ENCODE assay signal across 8 cellular contexts in the genomic region with DNA sequence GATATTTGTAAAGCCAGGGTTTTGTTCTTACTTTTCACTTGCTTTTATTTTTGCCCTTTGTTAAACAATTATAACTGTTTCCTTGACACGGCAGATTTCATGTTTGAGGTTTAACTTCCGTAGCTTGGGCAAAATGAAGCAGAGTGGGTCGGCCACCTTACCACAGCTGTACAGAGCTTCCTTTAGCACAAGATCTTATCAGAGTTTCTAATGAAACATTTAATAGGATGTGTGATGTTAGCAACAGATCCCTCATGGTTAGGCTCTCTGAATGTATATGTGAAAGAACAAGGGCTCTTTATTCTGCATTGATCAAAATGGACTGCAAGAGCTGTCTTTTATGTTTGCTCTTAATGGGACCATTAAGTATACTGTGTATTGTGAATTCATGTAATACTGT. TPM values are rescaled to one million over a fixed set of nuclear protein-coding genes. Genes with fewer than 3 reads are reported as not detected.
DNase-seq lines count a peak whose midpoint lies in the region; ATAC-seq and TF ChIP-seq lines count a peak whose summit lies in the region.

No MANE protein-coding gene starts in this region.

- peaks cover 51% of the 10 kb centered on the region for H3K4me1 Mint-ChIP-seq in activated CD8-positive, alpha-beta T cell treated with anti-CD3 and anti-CD28 coated beads for 36 hours (ENCODE audit: low read depth)

- POLR2A ChIA-PET in activated CD8-positive, alpha-beta T cell treated with anti-CD3 and anti-CD28 coated beads for 36 hours (lab: Charles Lee), result interaction anchor here (0.6 to 3.7 kb wide), 4 partner anchors 9 to 97 kb away, joined by 3 to 25 read pairs (median 9); partner anchors contain the start of gene RNF125

- peaks cover 46% of the 10 kb centered on the region for H3K36me3 Mint-ChIP-seq in activated CD8-positive, alpha-beta T cell treated with anti-CD3 and anti-CD28 coated beads for 36 hours (ENCODE audit: low read depth)

- peak; percentile 69 for ATAC-seq in GM19395 (IDR thresholded peaks at IDR 0.05; ENCODE audit: unreplicated experiment)
- ATAC-seq in HG03432 (IDR thresholded peaks at IDR 0.05; ENCODE audit: unreplicated experiment), result peak; percentile 82
- ATAC-seq in activated CD8-positive, alpha-beta T cell treated with anti-CD3 and anti-CD28 coated beads for 36 hours, result peak; percentile 92
- no peak for ATAC-seq in GM19452 (IDR thresholded peaks at IDR 0.05; ENCODE audit: unreplicated experiment)
- ATAC-seq in HG02885 (IDR thresholded peaks at IDR 0.05; ENCODE audit: poor library complexity, unreplicated experiment), result no peak

- DNase-seq in activated CD8-positive, alpha-beta T cell treated with anti-CD3 and anti-CD28 coated beads for 36 hours, result peak; percentile 75
- DNase-seq in stimulated activated CD4-positive, alpha-beta T cell treated with anti-CD3 and anti-CD28 coated beads, Interleukin-4, amount 100 ng/mL, for 4 hours, result peak; percentile 22 to 45
- DNase-seq in NCI-H526 treated with DMSO at 0.1 percent for 48 hours (lab: John Stamatoyannopoulos, UW) (no peak), cardiac septum (ENCODE audit: low spot score) (no peak)

- CTCF ChIA-PET in activated CD8-positive, alpha-beta T cell treated with anti-CD3 and anti-CD28 coated beads for 36 hours (lab: Charles Lee), result interaction anchor here (1.0 to 1.5 kb wide), 3 partner anchors 15 to 21 kb away, joined by 3 to 6 read pairs (median 3); no protein-coding TSS in a partner anchor

- no peak for TF ChIP-seq CTCF in activated CD8-positive, alpha-beta T cell treated with anti-CD3 and anti-CD28 coated beads for 36 hours (IDR thresholded peaks at IDR 0.05)

- H3K9me3 Mint-ChIP-seq in activated CD8-positive, alpha-beta T cell treated with anti-CD3 and anti-CD28 coated beads for 36 hours, result peaks cover 4% of the 10 kb centered on the region

- peak overlapping the region; percentile 61 for H3K4me3 Mint-ChIP-seq in activated CD8-positive, alpha-beta T cell treated with anti-CD3 and anti-CD28 coated beads for 36 hours

- intact Hi-C loops in activated CD8-positive, alpha-beta T cell treated with anti-CD3 and anti-CD28 coated beads for 36 hours (cut with micrococcal nuclease), result loop anchor here (2.0 kb wide), 1 partner anchor 22 kb away; the partner anchor contains the start of gene RNF125
- intact Hi-C loops in cardiac septum (cut with DNase I), result no loop called here

- peak overlapping the region; percentile 88 for H3K27ac Mint-ChIP-seq in activated CD8-positive, alpha-beta T cell treated with anti-CD3 and anti-CD28 coated beads for 36 hours

- H3K27me3 Mint-ChIP-seq in activated CD8-positive, alpha-beta T cell treated with anti-CD3 and anti-CD28 coated beads for 36 hours, result no peaks in the 10 kb centered on the region

RNA-seq across cellular contexts. Expression of gene RNF125, which starts 22.3 kb away (rescaled TPM):
- 10 to 100 TPM; 15.3 to 19.1 TPM for total RNA-seq in activated CD8-positive, alpha-beta T cell treated with anti-CD3 and anti-CD28 coated beads for 36 hours
- 1.5 TPM for total RNA-seq in cardiac septum

RNA-seq across cellular contexts. Expression of gene RNF138, which starts 50.7 kb away (rescaled TPM):
- total RNA-seq in activated CD8-positive, alpha-beta T cell treated with anti-CD3 and anti-CD28 coated beads for 36 hours, result 10 to 100 TPM; 86.0 to 89.5 TPM
- 8.6 TPM for total RNA-seq in cardiac septum

Comparison
In these comparisons a context has a peak if more than half of its experiments do, and no peak if none do; other contexts are left out.
1. ATAC-seq: peak in GM19395 (single experiment), HG03432 (single experiment) and activated CD8-positive, alpha-beta T cell treated with anti-CD3 and anti-CD28 coated beads for 36 hours (single experiment); none in GM19452 (single experiment) and HG02885 (single experiment).
2. DNase-seq: peak in activated CD8-positive, alpha-beta T cell treated with anti-CD3 and anti-CD28 coated beads for 36 hours (single experiment) and stimulated activated CD4-positive, alpha-beta T cell treated with anti-CD3 and anti-CD28 coated beads, Interleukin-4, amount 100 ng/mL, for 4 hours (2 of 2); none in NCI-H526 treated with DMSO at 0.1 percent for 48 hours (single experiment) and cardiac septum (single experiment).